Comparison of ENCODE assay signal across 20 cellular contexts in genomic region chr6:50272611-50273010, GRCh38.
"Had no signal": no experiment of that assay in that cellular context is flagged by ENCODE, and none has a peak within 500 bp of the region (broad histone marks: within the 10 kb centered on the region; RNA-seq: fewer than 3 reads in every experiment).

No MANE protein-coding gene starts in this region.

- ATAC-seq: activated CD4-positive, alpha-beta T cell treated with anti-CD3 and anti-CD28 coated beads for 36 hours; activated naive CD4-positive, alpha-beta T cell treated with anti-CD3 and anti-CD28 coated beads, Interleukin-2, amount 50 U/mL, for 72 hours; naive thymus-derived CD8-positive, alpha-beta T cell; pancreas; right lobe of liver; WTC11 had no signal

- H3K27me3 Mint-ChIP-seq: activated CD4-positive, alpha-beta T cell treated with anti-CD3 and anti-CD28 coated beads for 36 hours; dendritic cell treated with granulocyte-macrophage colony-stimulating factor and Interleukin-4, amounts not matched to agents 40 ng/mL and 50 ng/mL, for 4 days; naive thymus-derived CD8-positive, alpha-beta T cell; stimulated activated naive CD8-positive, alpha-beta T cell treated with anti-CD3 and anti-CD28 coated beads, Interleukin-15, Interleukin-2, amounts not matched to agents 100 ng/mL and 50 ng/mL, for 24 hours had no signal

- H3K4me1 Mint-ChIP-seq: activated CD4-positive, alpha-beta T cell treated with anti-CD3 and anti-CD28 coated beads for 36 hours; naive thymus-derived CD8-positive, alpha-beta T cell had no signal

- H3K36me3 ChIP-seq: adrenal gland, esophagus muscularis mucosa, pancreas, right lobe of liver, tibial nerve had no signal

- H3K9me3 Mint-ChIP-seq: WTC11 had no signal

- H3K4me1 ChIP-seq: pancreas, right lobe of liver, tibial nerve had no signal

- H3K27ac Mint-ChIP-seq: activated CD4-positive, alpha-beta T cell treated with anti-CD3 and anti-CD28 coated beads for 36 hours; activated naive CD4-positive, alpha-beta T cell treated with anti-CD3 and anti-CD28 coated beads, Interleukin-2, amount 50 U/mL, for 72 hours; dendritic cell treated with granulocyte-macrophage colony-stimulating factor and Interleukin-4, amounts not matched to agents 40 ng/mL and 50 ng/mL, for 4 days; naive thymus-derived CD8-positive, alpha-beta T cell; stimulated activated naive CD8-positive, alpha-beta T cell treated with anti-CD3 and anti-CD28 coated beads, Interleukin-15, Interleukin-2, amounts not matched to agents 100 ng/mL and 50 ng/mL, for 24 hours; WTC11 had no signal

- DNase-seq: activated CD4-positive, alpha-beta T cell treated with anti-CD3 and anti-CD28 coated beads for 36 hours; activated CD4-positive, alpha-beta T cell treated with anti-CD3 and anti-CD28 coated beads, Interleukin-2, amount 50 U/mL, for 48 hours; activated gamma-delta T cell; adrenal gland; effector CD8-positive, alpha-beta T cell; naive thymus-derived CD8-positive, alpha-beta T cell; pancreas; right lobe of liver; small intestine; stimulated activated CD4-positive, alpha-beta T cell treated with anti-CD3 and anti-CD28 coated beads, Interleukin-15, amount 100 ng/mL, for 24 hours; stimulated activated CD4-positive, alpha-beta T cell treated with anti-CD3 and anti-CD28 coated beads, Interleukin-2, amount 100 ng/mL, for 48 hours had no signal

- H3K36me3 Mint-ChIP-seq: activated naive CD4-positive, alpha-beta T cell treated with anti-CD3 and anti-CD28 coated beads, Interleukin-2, amount 50 U/mL, for 72 hours; naive thymus-derived CD8-positive, alpha-beta T cell; WTC11 had no signal

- H3K27me3 ChIP-seq: adrenal gland, esophagus muscularis mucosa, pancreas, right lobe of liver, tibial nerve had no signal

- H3K4me3 ChIP-seq: adrenal gland, esophagus muscularis mucosa, pancreas, right lobe of liver, tibial nerve had no signal

- H3K4me3 Mint-ChIP-seq: activated CD4-positive, alpha-beta T cell treated with anti-CD3 and anti-CD28 coated beads for 36 hours; dendritic cell treated with granulocyte-macrophage colony-stimulating factor and Interleukin-4, amounts not matched to agents 40 ng/mL and 50 ng/mL, for 4 days; naive thymus-derived CD8-positive, alpha-beta T cell; stimulated activated naive CD8-positive, alpha-beta T cell treated with anti-CD3 and anti-CD28 coated beads, Interleukin-15, Interleukin-2, amounts not matched to agents 100 ng/mL and 50 ng/mL, for 24 hours; WTC11 had no signal

- H3K27ac ChIP-seq: adrenal gland, esophagus muscularis mucosa, pancreas, right lobe of liver, tibial nerve had no signal

- H3K9me3 ChIP-seq: adrenal gland, esophagus muscularis mucosa, pancreas, right lobe of liver, tibial nerve had no signal

- FAIRE-seq: astrocyte, pancreas, small intestine, TTC549, urothelium cell line had no signal
